Comparison of ENCODE assay signal across 9 cellular contexts in the genomic region with DNA sequence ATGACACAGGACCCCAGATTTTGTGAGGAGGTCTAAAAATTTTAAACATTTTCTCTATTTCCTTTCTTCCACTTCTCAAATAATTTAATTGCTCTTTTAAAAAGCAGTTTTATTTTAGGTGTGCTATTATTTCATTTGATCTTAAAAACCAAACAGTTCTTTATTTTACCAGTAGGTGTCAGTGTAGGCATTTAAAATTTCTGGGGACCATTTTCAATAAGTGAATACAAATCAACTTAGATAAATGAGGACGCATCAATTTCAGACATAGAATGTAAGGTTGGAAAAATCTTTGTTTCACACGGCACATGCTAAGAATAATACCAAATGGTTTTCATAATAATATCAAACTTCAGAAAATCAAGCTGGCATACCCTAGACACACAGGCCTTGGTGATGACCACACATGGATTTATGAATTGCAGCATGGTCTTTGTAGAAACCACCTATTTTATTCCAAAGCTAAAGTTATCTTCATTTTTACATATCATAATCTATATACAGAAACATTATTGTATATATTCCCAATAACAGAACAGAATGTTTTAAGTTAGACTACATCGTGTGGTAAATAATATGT.
DNase-seq lines count a peak whose midpoint lies in the region; ATAC-seq and TF ChIP-seq lines count a peak whose summit lies in the region.
"Had no signal": no experiment of that assay in that cellular context is flagged by ENCODE, and none has a peak within 500 bp of the region (broad histone marks: within the 10 kb centered on the region; RNA-seq: fewer than 3 reads in every experiment).

No MANE protein-coding gene starts in this region.

- H3K9ac ChIP-seq in OCI-LY3 (ENCODE audit: low read length), result no peak overlapping the region

- no peaks in the 10 kb centered on the region for H3K9me3 Mint-ChIP-seq in HFFc6
- H3K9me3 Mint-ChIP-seq: dendritic cell treated with granulocyte-macrophage colony-stimulating factor and Interleukin-4, amounts not matched to agents 40 ng/mL and 50 ng/mL, for 4 days had no signal

- H3K9me3 ChIP-seq in OCI-LY3 (ENCODE audit: insufficient read depth, low read length) (no peaks in the 10 kb centered on the region), esophagus squamous epithelium (no peaks in the 10 kb centered on the region), BE2C (no peaks in the 10 kb centered on the region)

- TF ChIP-seq POLR2A in esophagus squamous epithelium (IDR thresholded peaks at IDR 0.05), result no peak

- H3K4me3 ChIP-seq in OCI-LY3 (ENCODE audit: low read length) (no peak overlapping the region), esophagus squamous epithelium (no peak overlapping the region), BE2C (ENCODE audit: low read depth, low read length) (no peak overlapping the region)

- peaks cover 6% of the 10 kb centered on the region for H3K27me3 Mint-ChIP-seq in HFFc6 (ENCODE audit: insufficient read depth)

- ATAC-seq in GM21529 (IDR thresholded peaks at IDR 0.05; ENCODE audit: unreplicated experiment), result no peak

- H3K4me3 Mint-ChIP-seq in HFFc6, result no peak overlapping the region
- H3K4me3 Mint-ChIP-seq: dendritic cell treated with granulocyte-macrophage colony-stimulating factor and Interleukin-4, amounts not matched to agents 40 ng/mL and 50 ng/mL, for 4 days had no signal

- intact Hi-C loops in esophagus squamous epithelium (cut with DNase I), result no loop called here
- intact Hi-C loops in posterior vena cava (cut with DNase I), result loop anchor here in 1 of 2 donors (5.0 kb wide), 1 partner anchor 934 kb away; no protein-coding TSS in a partner anchor

- no peak overlapping the region for H3K4me2 ChIP-seq in OCI-LY3 (ENCODE audit: low read length)

- no peak overlapping the region for H3K27ac ChIP-seq in OCI-LY3 (ENCODE audit: low read length)
- no peak overlapping the region for H3K27ac ChIP-seq in esophagus squamous epithelium

- 43 to 45% methylated on average over 3 of the region's 3 CpGs for WGBS in esophagus squamous epithelium, 2 donors

- no peaks in the 10 kb centered on the region for H3K36me3 Mint-ChIP-seq in HFFc6 (ENCODE audit: low read depth)

- H3K27ac Mint-ChIP-seq in HFFc6, result no peak overlapping the region
- H3K27ac Mint-ChIP-seq: dendritic cell treated with granulocyte-macrophage colony-stimulating factor and Interleukin-4, amounts not matched to agents 40 ng/mL and 50 ng/mL, for 4 days had no signal

- H3K4me1 ChIP-seq in OCI-LY3 (ENCODE audit: low read length) (no peaks in the 10 kb centered on the region), esophagus squamous epithelium (no peaks in the 10 kb centered on the region), BE2C (peaks cover 5% of the 10 kb centered on the region)

- H3K79me2 ChIP-seq in OCI-LY3 (ENCODE audit: low read length), result no peaks in the 10 kb centered on the region

- peaks cover 20% of the 10 kb centered on the region for H3K4me1 Mint-ChIP-seq in HFFc6 (ENCODE audit: low read depth)

- no peaks in the 10 kb centered on the region for H3K36me3 ChIP-seq in OCI-LY3 (replicated peaks; ENCODE audit: low read depth, low read length)
- H3K36me3 ChIP-seq in esophagus squamous epithelium, result no peaks in the 10 kb centered on the region
- peaks cover 45% of the 10 kb centered on the region for H3K36me3 ChIP-seq in BE2C

- peaks cover 12% of the 10 kb centered on the region for H3K27me3 ChIP-seq in OCI-LY3 (ENCODE audit: low read depth, low read length)
- H3K27me3 ChIP-seq in esophagus squamous epithelium, result peaks cover 0 to 4% (median 0%) of the 10 kb centered on the region in 4 donors
- no peaks in the 10 kb centered on the region for H3K27me3 ChIP-seq in BE2C

- TF ChIP-seq CTCF in HFFc6 (IDR thresholded peaks at IDR 0.05) (peak; percentile 89), OCI-LY3 (IDR thresholded peaks at IDR 0.05; ENCODE audit: low read depth, low read length) (peak; percentile 75), esophagus squamous epithelium (IDR thresholded peaks at IDR 0.05) (peak in 5 of 6 experiments; percentile 20 to 68 (median 56)), BE2C (IDR thresholded peaks at IDR 0.05; ENCODE audit: low read depth, low read length) (no peak; the same call in 1 of the 2 replicates)

- DNase-seq in AML-193 (lab: John Stamatoyannopoulos, UW) (peak; percentile 5 to 33), HFFc6 (peak; percentile 37), esophagus squamous epithelium (lab: John Stamatoyannopoulos, UW) (no peak), renal cortical epithelial cell (ENCODE audit: low read depth) (peak; percentile 52), posterior vena cava (ENCODE audit: low spot score) (no peak), BE2C (no peak)

- H2AFZ ChIP-seq in OCI-LY3 (ENCODE audit: low read depth, low read length), result no peak overlapping the region

- no peaks in the 10 kb centered on the region for H4K20me1 ChIP-seq in OCI-LY3 (ENCODE audit: insufficient read depth, low read length)

Comparison
In these comparisons a context has a peak if more than half of its experiments do, and no peak if none do; other contexts are left out.
1. DNase-seq: peak in AML-193 (2 of 2), HFFc6 (single experiment) and renal cortical epithelial cell (single experiment); none in esophagus squamous epithelium (single experiment), posterior vena cava (single experiment) and BE2C (single experiment).